In genomic region chrX:6968231-6968630, GRCh38 we compare ENCODE assay signal across 18 cellular contexts.
"Had no signal": no experiment of that assay in that cellular context is flagged by ENCODE, and none has a peak within 500 bp of the region (broad histone marks: within the 10 kb centered on the region; RNA-seq: fewer than 3 reads in every experiment).

No MANE protein-coding gene starts in this region.

- H3K27me3 ChIP-seq: breast epithelium, esophagus muscularis mucosa, neutrophil, right lobe of liver, spleen, tibial artery, vagina had no signal

- H3K4me3 Mint-ChIP-seq: activated T-cell treated with anti-CD3 and anti-CD28 coated beads, Interleukin-2, amount 50 U/mL, for 4 hours; memory B cell; stimulated activated memory B cell treated with anti-CD40 and anti-IgM and Interleukin-4, amounts not matched to agents 10 μg/mL and 1 μg/mL and 100 μg/mL, for 72 hours had no signal

- DNase-seq: activated effector memory CD4-positive, alpha-beta T cell treated with anti-CD3 and anti-CD28 coated beads, Interleukin-2, amount 50 U/mL, for 16 hours; activated T-cell treated with anti-CD3 and anti-CD28 coated beads, Interleukin-2, amount 50 U/mL, for 4 hours; amniotic stem cell; left ventricle myocardium inferior; posterior cingulate gyrus; right lobe of liver; spleen; stimulated activated CD4-positive, alpha-beta T cell treated with anti-CD3 and anti-CD28 coated beads, Interleukin-1b, Interleukin-23, amount 100 ng/mL, for 48 hours; tibial artery had no signal

- H3K9me3 Mint-ChIP-seq: memory B cell had no signal

- ATAC-seq: activated CD4-positive, CD25-positive, alpha-beta regulatory T cell treated with anti-CD3 and anti-CD28 coated beads, Interleukin-2, amount 50 U/mL, for 24 hours; activated naive CD4-positive, alpha-beta T cell treated with anti-CD3 and anti-CD28 coated beads, Interleukin-2, amount 50 U/mL, for 72 hours; activated T-cell treated with anti-CD3 and anti-CD28 coated beads, Interleukin-2, amount 50 U/mL, for 4 hours; right lobe of liver; stimulated activated memory B cell treated with anti-CD40 and anti-IgM and Interleukin-4, amounts not matched to agents 10 μg/mL and 1 μg/mL and 100 μg/mL, for 72 hours had no signal

- H3K27me3 Mint-ChIP-seq: memory B cell; stimulated activated memory B cell treated with anti-CD40 and anti-IgM and Interleukin-4, amounts not matched to agents 10 μg/mL and 1 μg/mL and 100 μg/mL, for 72 hours had no signal

- H3K36me3 Mint-ChIP-seq: memory B cell; stimulated activated memory B cell treated with anti-CD40 and anti-IgM and Interleukin-4, amounts not matched to agents 10 μg/mL and 1 μg/mL and 100 μg/mL, for 72 hours had no signal

- H3K27ac ChIP-seq: breast epithelium, esophagus muscularis mucosa, left ventricle myocardium inferior, neutrophil, right lobe of liver, spleen, tibial artery, vagina had no signal

- H3K4me1 Mint-ChIP-seq: memory B cell; stimulated activated memory B cell treated with anti-CD40 and anti-IgM and Interleukin-4, amounts not matched to agents 10 μg/mL and 1 μg/mL and 100 μg/mL, for 72 hours had no signal

- H3K4me3 ChIP-seq: breast epithelium, esophagus muscularis mucosa, left ventricle myocardium inferior, right lobe of liver, spleen, tibial artery, vagina had no signal

- FAIRE-seq: islet of Langerhans had no signal

- H3K27ac Mint-ChIP-seq: memory B cell; stimulated activated memory B cell treated with anti-CD40 and anti-IgM and Interleukin-4, amounts not matched to agents 10 μg/mL and 1 μg/mL and 100 μg/mL, for 72 hours had no signal
